In genomic region chr4:183261953-183262775, GRCh38 we compare ENCODE assay signal across 8 cellular contexts. TPM values are rescaled to one million over a fixed set of nuclear protein-coding genes. Genes with fewer than 3 reads are reported as not detected.
A peak's percentile ranks its signal among the peaks of the same experiment; 100 is the strongest.
DNase-seq lines count a peak whose midpoint lies in the region; ATAC-seq and TF ChIP-seq lines count a peak whose summit lies in the region.

No MANE protein-coding gene starts in this region.

- H3K9me3 ChIP-seq in DOHH2 (ENCODE audit: control insufficient read depth, insufficient read depth, low read length) (no peaks in the 10 kb centered on the region), HUES64 (ENCODE audit: insufficient read depth, low read depth, low read length) (no peaks in the 10 kb centered on the region), neuronal stem cell (replicated peaks in 1 of 2; ENCODE audit: control insufficient read depth in 2 of 2, insufficient read depth in 1 of 2, low read depth in 1 of 2, low read length in 2 of 2) (no peaks in the 10 kb centered on the region)

- H3K9me2 ChIP-seq in DOHH2 (replicated peaks; ENCODE audit: control insufficient read depth, low read length): no peaks in the 10 kb centered on the region

- H4K20me1 ChIP-seq in DOHH2 (ENCODE audit: control insufficient read depth, insufficient read depth, low read depth, low read length): 0 out of 2 replicates have a peak, but pooled peaks cover 2% of the 10 kb centered on the region

- peak; percentile 97 for ATAC-seq in GM21528 (IDR thresholded peaks at IDR 0.05; ENCODE audit: low FRiP score, unreplicated experiment)
- ATAC-seq in activated T-helper 17 cell treated with anti-CD3 and anti-CD28 coated beads, Interleukin-2, amount 50 U/mL, for 72 hours (replicated peaks): peak; percentile 94

- H3K27ac ChIP-seq in DOHH2 (ENCODE audit: low read depth, low read length) (no peak overlapping the region), HUES64 (ENCODE audit: low read depth, low read length) (peak overlapping the region; percentile 49; the same call in 1 of the 2 replicates), neuronal stem cell (replicated peaks; ENCODE audit: low read length) (no peak overlapping the region)

- H3K23ac ChIP-seq in neuronal stem cell (ENCODE audit: low read depth, low read length, poor library complexity): no peak overlapping the region

- H3K27me3 ChIP-seq in DOHH2 (ENCODE audit: control insufficient read depth, low read length): peaks cover 14% of the 10 kb centered on the region
- H3K27me3 ChIP-seq in HUES64 (ENCODE audit: insufficient read depth, low read length): no peaks in the 10 kb centered on the region
- H3K27me3 ChIP-seq in neuronal stem cell (ENCODE audit: control insufficient read depth in 3 of 3, insufficient read depth in 3 of 3, low read depth in 1 of 3, low read length in 3 of 3): no peaks in the 10 kb centered on the region

- no peak overlapping the region for H4K8ac ChIP-seq in neuronal stem cell (ENCODE audit: low read depth, low read length)

- H3K27ac Mint-ChIP-seq in activated T-helper 17 cell treated with anti-CD3 and anti-CD28 coated beads, Interleukin-2, amount 50 U/mL, for 72 hours: peak overlapping the region; percentile 76

- H3K14ac ChIP-seq in neuronal stem cell (ENCODE audit: low read length): no peak overlapping the region

- H3K79me2 ChIP-seq in DOHH2 (ENCODE audit: control insufficient read depth, low read length): no peaks in the 10 kb centered on the region

- H3K4me1 ChIP-seq in DOHH2 (ENCODE audit: control insufficient read depth, low read length) (no peaks in the 10 kb centered on the region), HUES64 (ENCODE audit: insufficient read depth, low read length) (peaks cover 7% of the 10 kb centered on the region; the same call in 1 of the 2 replicates), neuronal stem cell (ENCODE audit: control insufficient read depth in 2 of 2, insufficient read depth in 1 of 2, low read depth in 1 of 2, low read length in 2 of 2) (no peaks in the 10 kb centered on the region)

- whole genome bisulfite sequencing in HUES64: 49% methylated on average over 7 of the region's 7 CpGs
- no CpG with 5 or more reads among the region's 7 CpGs for WGBS in neuronal stem cell (ENCODE audit: extremely low coverage in 2 of 2, insufficient read length in 2 of 2, insufficient replicate concordance in 1 of 2), 2 donors

- DNase-seq in RPMI7951 (ENCODE audit: low read depth): peak; percentile 63
- DNase-seq in fibroblast of the aortic adventitia (ENCODE audit: low read depth): peak; percentile 79
- peak; percentile 78 for DNase-seq in neuronal stem cell (ENCODE audit: low spot score)
- DNase-seq in stromal cell of bone marrow (ENCODE audit: low read depth): peak; percentile 59

- H2BK5ac ChIP-seq in neuronal stem cell (ENCODE audit: low read length): no peak overlapping the region

- H4K91ac ChIP-seq in neuronal stem cell (ENCODE audit: low read depth, low read length, poor library complexity): no peak overlapping the region

- H3K4me3 ChIP-seq in DOHH2 (ENCODE audit: low read length) (no peak overlapping the region), HUES64 (ENCODE audit: low read length) (no peak overlapping the region), fibroblast of the aortic adventitia (ENCODE audit: low read depth, low read length) (no peak overlapping the region), neuronal stem cell (ENCODE audit: low read length in 2 of 2) (no peak overlapping the region)

- TF ChIP-seq CTCF in DOHH2 (IDR thresholded peaks at IDR 0.05; ENCODE audit: low read depth, low read length, poor library complexity, severe bottlenecking) (peak; percentile 66), fibroblast of the aortic adventitia (IDR thresholded peaks at IDR 0.05; ENCODE audit: insufficient read depth, low read length) (peak; percentile 86)

- H2BK120ac ChIP-seq in neuronal stem cell (ENCODE audit: low read depth, low read length): no peak overlapping the region

- H2AFZ ChIP-seq in neuronal stem cell (ENCODE audit: low read length): no peak overlapping the region

- H3K4ac ChIP-seq in neuronal stem cell (ENCODE audit: low read length): no peak overlapping the region

- no peak overlapping the region for H3K18ac ChIP-seq in neuronal stem cell (ENCODE audit: low read length)

- H3K4me2 ChIP-seq in DOHH2 (ENCODE audit: low read length) (no peak overlapping the region), neuronal stem cell (ENCODE audit: insufficient read depth, low read length, poor library complexity, severe bottlenecking) (no peak overlapping the region)

- H2BK12ac ChIP-seq in neuronal stem cell (ENCODE audit: low read length): no peak overlapping the region

- H2AK5ac ChIP-seq in neuronal stem cell (ENCODE audit: low read depth, low read length): no peak overlapping the region

- H3F3A ChIP-seq in DOHH2 (ENCODE audit: control insufficient read depth, insufficient read depth): no peaks in the 10 kb centered on the region

- H3K4me1 Mint-ChIP-seq in activated T-helper 17 cell treated with anti-CD3 and anti-CD28 coated beads, Interleukin-2, amount 50 U/mL, for 72 hours: peaks cover 8% of the 10 kb centered on the region

- peak overlapping the region; percentile 15 for H3K4me3 Mint-ChIP-seq in activated T-helper 17 cell treated with anti-CD3 and anti-CD28 coated beads, Interleukin-2, amount 50 U/mL, for 72 hours

- H3K9ac ChIP-seq in HUES64 (ENCODE audit: low read depth, low read length): no peak overlapping the region
- no peak overlapping the region for H3K9ac ChIP-seq in neuronal stem cell (ENCODE audit: low read depth, low read length, poor library complexity)

- H3K9me3 Mint-ChIP-seq in activated T-helper 17 cell treated with anti-CD3 and anti-CD28 coated beads, Interleukin-2, amount 50 U/mL, for 72 hours: no peaks in the 10 kb centered on the region

- H3K79me1 ChIP-seq in neuronal stem cell (ENCODE audit: low read depth, low read length): no peaks in the 10 kb centered on the region

- peaks cover 8% of the 10 kb centered on the region for H3K36me3 Mint-ChIP-seq in activated T-helper 17 cell treated with anti-CD3 and anti-CD28 coated beads, Interleukin-2, amount 50 U/mL, for 72 hours (ENCODE audit: low read depth)

- H3K36me3 ChIP-seq in DOHH2 (ENCODE audit: control insufficient read depth, low read length) (no peaks in the 10 kb centered on the region), HUES64 (ENCODE audit: insufficient read depth, low read length) (peaks cover 94% of the 10 kb centered on the region), neuronal stem cell (replicated peaks in 1 of 2; ENCODE audit: control insufficient read depth in 2 of 2, insufficient read depth in 2 of 2, low read length in 2 of 2) (peaks cover 23 to 79% of the 10 kb centered on the region in 2 donors)

- no peak overlapping the region for H2BK15ac ChIP-seq in neuronal stem cell (ENCODE audit: low read length)

- H3K27me3 Mint-ChIP-seq in activated T-helper 17 cell treated with anti-CD3 and anti-CD28 coated beads, Interleukin-2, amount 50 U/mL, for 72 hours: peaks cover 2% of the 10 kb centered on the region

RNA-seq across cellular contexts. Expression of gene CLDN22, which starts 57.9 kb away (rescaled TPM):
- not detected for polyA plus RNA-seq in HUES64 (2013, experiment 1 of 2)
- polyA plus RNA-seq in HUES64 (2013, experiment 2 of 2): not detected
- total RNA-seq in RPMI7951 (2014; rRNA removed; shearing (Covaris generic)): not detected in 2 replicates
- not detected for total RNA-seq in activated T-helper 17 cell treated with anti-CD3 and anti-CD28 coated beads, Interleukin-2, amount 50 U/mL, for 72 hours
- under 0.01 TPM in 1 of 2 replicates, not detected in the other for total RNA-seq in fibroblast of the aortic adventitia (ENCODE audit: low replicate concordance)
- polyA plus RNA-seq in neuronal stem cell (2013, experiment 1 of 2): not detected
- polyA plus RNA-seq in neuronal stem cell (2013, experiment 2 of 2): not detected
